Comparison of ENCODE assay signal across 29 cellular contexts in the genomic region with DNA sequence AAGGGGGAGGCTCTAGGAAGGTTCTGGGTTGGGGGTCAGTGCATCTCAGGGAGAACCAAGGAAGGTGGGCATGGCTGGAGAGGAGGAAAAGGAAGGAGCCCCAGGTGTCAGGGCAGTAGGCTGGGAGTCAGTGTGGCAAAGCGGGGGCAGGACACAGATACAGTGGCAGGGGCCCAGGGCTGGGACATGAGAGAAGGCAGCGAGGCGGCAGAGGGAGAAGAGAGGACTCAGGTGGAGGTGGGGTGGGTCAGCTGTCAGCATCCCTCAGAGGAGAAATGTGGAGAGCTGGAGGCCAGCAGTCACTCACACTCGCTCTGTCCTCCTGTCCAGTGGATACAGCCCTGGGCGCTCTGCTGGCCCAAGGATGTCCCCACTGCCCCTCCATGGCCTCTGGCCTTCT. TPM values are rescaled to one million over a fixed set of nuclear protein-coding genes. Genes with fewer than 3 reads are reported as not detected.
"Had no signal": no experiment of that assay in that cellular context is flagged by ENCODE, and none has a peak within 500 bp of the region (broad histone marks: within the 10 kb centered on the region; RNA-seq: fewer than 3 reads in every experiment).

No MANE protein-coding gene starts in this region.

- H2AFZ ChIP-seq: hepatocyte had no signal

- H3K9me3 ChIP-seq: gastrocnemius medialis, heart left ventricle, pancreas, right lobe of liver, thyroid gland had no signal

- H3K27me3 ChIP-seq: gastrocnemius medialis, pancreas, right lobe of liver, thyroid gland had no signal

- H3K4me2 ChIP-seq: hepatocyte, smooth muscle cell had no signal

- FAIRE-seq: endometrium, kidney, pancreas had no signal

- H3K36me3 ChIP-seq: pancreas, right lobe of liver, thyroid gland had no signal

- ATAC-seq: effector memory CD8-positive, alpha-beta T cell; gastrocnemius medialis; heart left ventricle; left lobe of liver; naive thymus-derived CD8-positive, alpha-beta T cell; pancreas; right lobe of liver; stimulated activated naive CD8-positive, alpha-beta T cell treated with anti-CD3 and anti-CD28 coated beads, Interleukin-15, amount 100 ng/mL, for 72 hours had no signal

- H3K4me3 ChIP-seq: gastrocnemius medialis, heart left ventricle, hepatocyte, pancreas, right lobe of liver, smooth muscle cell, thyroid gland had no signal

- DNase-seq: cerebellar nuclear complex; cortex of kidney; effector memory CD8-positive, alpha-beta T cell; foreskin fibroblast; gastrocnemius medialis; heart left ventricle; kidney; midbrain; naive thymus-derived CD8-positive, alpha-beta T cell; nephron progenitor cell; occipital lobe; retina; right lobe of liver; stimulated activated CD4-positive, alpha-beta T cell treated with anti-CD3 and anti-CD28 coated beads, Interleukin-12 subunit alpha, Interleukin-12 subunit beta, amount 100 ng/mL, for 4 hours; stimulated activated CD4-positive, alpha-beta T cell treated with anti-CD3 and anti-CD28 coated beads, Interleukin-1b, Interleukin-23, amount 100 ng/mL, for 48 hours; stimulated activated CD4-positive, alpha-beta T cell treated with anti-CD3 and anti-CD28 coated beads, Interleukin-4, amount 100 ng/mL, for 1 hour; stimulated activated CD8-positive, alpha-beta memory T cell treated with anti-CD3 and anti-CD28 coated beads, Interleukin-4, amount 100 ng/mL, for 48 hours; stimulated activated naive CD4-positive, alpha-beta T cell; stimulated activated naive CD8-positive, alpha-beta T cell treated with anti-CD3 and anti-CD28 coated beads, Interleukin-15, amount 100 ng/mL, for 72 hours; thyroid gland had no signal

- H3K27ac ChIP-seq: hepatocyte, pancreas, right lobe of liver, thyroid gland had no signal

- H3K79me2 ChIP-seq: hepatocyte had no signal

RNA-seq across cellular contexts. Expression of a gene that starts 21.2 kb away (rescaled TPM):
- total RNA-seq: dermis microvascular lymphatic vessel endothelial cell, hepatocyte, kidney, lung microvascular endothelial cell, pulmonary artery endothelial cell, right lobe of liver, subcutaneous adipose tissue, thyroid gland had no signal
- polyA plus RNA-seq: hepatocyte; naive thymus-derived CD8-positive, alpha-beta T cell had no signal

RNA-seq across cellular contexts. Expression of a gene that starts 50.7 kb away (rescaled TPM):
- total RNA-seq: dermis microvascular lymphatic vessel endothelial cell, lung microvascular endothelial cell, pulmonary artery endothelial cell had no signal
